2 cellular contexts compared by ENCODE assay signal in genomic region chr9:89978185-89978584, GRCh38.
TF ChIP-seq lines count a peak whose summit lies in the region.

No MANE protein-coding gene starts in this region.

TF ChIP-seq in SK-N-SH, 30 proteins besides CTCF, POLR2A, EP300 and RAD21 (continued from another document):
- TF ChIP-seq ZBTB33 (IDR thresholded peaks at IDR 0.05; ENCODE audit: borderline replicate concordance, low read depth), result no peak
- no peak for TF ChIP-seq MXI1 (IDR thresholded peaks at IDR 0.05; ENCODE audit: low read depth, low read length)
- no peak for TF ChIP-seq RXRA (IDR thresholded peaks at IDR 0.05; ENCODE audit: borderline replicate concordance, low read depth)
- TF ChIP-seq NRF1 (IDR thresholded peaks at IDR 0.05; ENCODE audit: low read depth, low read length), result no peak
- TF ChIP-seq POLR2AphosphoS5 (IDR thresholded peaks at IDR 0.05; ENCODE audit: low read depth, low read length), result no peak
- TF ChIP-seq RCOR1 (IDR thresholded peaks at IDR 0.05; ENCODE audit: low read length), result no peak
- TF ChIP-seq MEF2A (IDR thresholded peaks at IDR 0.05; ENCODE audit: borderline replicate concordance, low read depth), result no peak
TF ChIP-seq in SK-N-SH: peak in this region for 0.

TF ChIP-seq in SK-N-SH treated with all-trans-retinoic acid at 6 μM for 48 hours, 23 proteins besides CTCF, POLR2A, EP300 and RAD21 (continued from another document):
- no peak for TF ChIP-seq CREB5 (CRISPR knock-in tag; IDR thresholded peaks at IDR 0.05; ENCODE audit: low read depth)
